Comparison of ENCODE assay signal across 1 cellular context in genomic region chr22:38981005-38981658, GRCh38.
TF ChIP-seq lines count a peak whose summit lies in the region.

No MANE protein-coding gene starts in this region.

TF ChIP-seq in HepG2, 621 proteins besides CTCF, POLR2A, EP300 and RAD21 (continued from another document and continues in another):
- TF ChIP-seq ZNF142 (CRISPR knock-in tag; IDR thresholded peaks at IDR 0.05) (peak; percentile 27; the same call in 1 of the 2 replicates), TGIF2 (CRISPR knock-in tag; IDR thresholded peaks at IDR 0.05) (no peak), ARNT2 (CRISPR knock-in tag; IDR thresholded peaks at IDR 0.05; ENCODE audit: low read depth) (no peak), ZMAT5 (CRISPR knock-in tag; IDR thresholded peaks at IDR 0.05; ENCODE audit: borderline replicate concordance, low read depth) (no peak), CC2D1A (CRISPR knock-in tag; IDR thresholded peaks at IDR 0.05) (no peak), NFKB2 (CRISPR knock-in tag; IDR thresholded peaks at IDR 0.05; ENCODE audit: borderline replicate concordance) (no peak), TERF1 (CRISPR knock-in tag; IDR thresholded peaks at IDR 0.05) (no peak), SSRP1 (CRISPR knock-in tag; IDR thresholded peaks at IDR 0.05) (no peak), ARID3A (IDR thresholded peaks at IDR 0.05; ENCODE audit: low read depth, low read length) (no peak), ESRRA (CRISPR knock-in tag; IDR thresholded peaks at IDR 0.05; ENCODE audit: low read depth) (no peak), PCBP2 (optimal IDR thresholded peaks at IDR 0.05; ENCODE audit: low read depth, low read length, poor library complexity, severe bottlenecking) (no peak), PRMT3 (CRISPR knock-in tag; IDR thresholded peaks at IDR 0.05; ENCODE audit: borderline replicate concordance, low read depth) (no peak), ZNF224 (CRISPR knock-in tag; IDR thresholded peaks at IDR 0.05) (no peak), NONO (IDR thresholded peaks at IDR 0.05) (no peak), NONO (CRISPR knock-in tag; conservative IDR thresholded peaks at IDR 0.05) (no peak), THAP9 (CRISPR knock-in tag; IDR thresholded peaks at IDR 0.05; ENCODE audit: borderline replicate concordance) (no peak), BRF2 (CRISPR knock-in tag; IDR thresholded peaks at IDR 0.05) (no peak), ARNT (IDR thresholded peaks at IDR 0.05) (no peak), MAZ (IDR thresholded peaks at IDR 0.05; ENCODE audit: borderline replicate concordance, low read depth, low read length) (no peak), MAZ (CRISPR knock-in tag; IDR thresholded peaks at IDR 0.05; ENCODE audit: low read depth) (no peak), ZNF720 (CRISPR knock-in tag; IDR thresholded peaks at IDR 0.05) (no peak), MED8 (CRISPR knock-in tag; IDR thresholded peaks at IDR 0.05; ENCODE audit: insufficient replicate concordance) (no peak), STAG1 (CRISPR knock-in tag; IDR thresholded peaks at IDR 0.05) (peak; percentile 49), ZNF550 (CRISPR knock-in tag; IDR thresholded peaks at IDR 0.05; ENCODE audit: borderline replicate concordance) (no peak), XRCC5 (optimal IDR thresholded peaks at IDR 0.05; ENCODE audit: low read length) (peak; percentile 19), ZNF543 (CRISPR knock-in tag; IDR thresholded peaks at IDR 0.05) (no peak), ZNF616 (CRISPR knock-in tag; IDR thresholded peaks at IDR 0.05; ENCODE audit: low read depth) (no peak), ZNF335 (CRISPR knock-in tag; IDR thresholded peaks at IDR 0.05) (no peak), ZSCAN29 (CRISPR knock-in tag; conservative IDR thresholded peaks at IDR 0.05) (no peak), HBP1 (CRISPR knock-in tag; IDR thresholded peaks at IDR 0.05; ENCODE audit: low read depth) (no peak), MIER3 (CRISPR knock-in tag; IDR thresholded peaks at IDR 0.05; ENCODE audit: borderline replicate concordance) (no peak), ATF5 (CRISPR knock-in tag; IDR thresholded peaks at IDR 0.05; ENCODE audit: low read depth) (no peak), ZNF3 (CRISPR knock-in tag; IDR thresholded peaks at IDR 0.05) (no peak), ZHX2 (IDR thresholded peaks at IDR 0.05; ENCODE audit: low read depth) (no peak), ZHX2 (CRISPR knock-in tag; IDR thresholded peaks at IDR 0.05; ENCODE audit: borderline replicate concordance) (no peak), SAP130 (CRISPR knock-in tag; IDR thresholded peaks at IDR 0.05; ENCODE audit: low read depth) (peak; percentile 41)
